ENCODE assay signal across 8 cellular contexts in genomic region chr12:122979908-122980191, GRCh38. TPM values are rescaled to one million over a fixed set of nuclear protein-coding genes. Genes with fewer than 3 reads are reported as not detected.
DNase-seq lines count a peak whose midpoint lies in the region; ATAC-seq and TF ChIP-seq lines count a peak whose summit lies in the region.

No MANE protein-coding gene starts in this region.

- POLR2A ChIA-PET in CD8-positive, alpha-beta T cell (lab: Charles Lee): interaction anchor here (1.0 to 1.4 kb wide), 5 partner anchors 8 to 253 kb away, joined by 3 to 6 read pairs (median 3); partner anchors contain the start of genes ABCB9, MPHOSPH9 and MTRFR

- peak overlapping the region; percentile 96 for H3K4me2 ChIP-seq in Loucy (ENCODE audit: low read depth, low read length, poor library complexity, severe bottlenecking)

- no peaks in the 10 kb centered on the region for H3K27me3 Mint-ChIP-seq in CD8-positive, alpha-beta T cell (ENCODE audit: low read depth)
- H3K27me3 Mint-ChIP-seq in neural crest cell (ENCODE audit: low read depth): peaks cover 3% of the 10 kb centered on the region

- no peak for DNase-seq in CD8-positive, alpha-beta T cell
- DNase-seq in coronary artery (ENCODE audit: low spot score): no peak
- DNase-seq in neural crest cell (ENCODE audit: low read depth, low spot score): no peak
- DNase-seq in putamen (ENCODE audit: low spot score): no peak
- DNase-seq in NCI-H226: no peak
- no peak for DNase-seq in Ammon's horn (ENCODE audit: low spot score)

- peak overlapping the region; percentile 88 for H3K4me3 Mint-ChIP-seq in CD8-positive, alpha-beta T cell
- peak overlapping the region; percentile 96 for H3K4me3 Mint-ChIP-seq in neural crest cell

- H3K27ac Mint-ChIP-seq in CD8-positive, alpha-beta T cell: peak overlapping the region; percentile 87
- H3K27ac Mint-ChIP-seq in neural crest cell (ENCODE audit: unreplicated experiment): peak overlapping the region; percentile 88

- peaks cover 12% of the 10 kb centered on the region for H3K36me3 ChIP-seq in CD8-positive, alpha-beta T cell (ENCODE audit: insufficient read depth, low read length)
- 0 out of 2 replicates have a peak, but pooled peaks cover 5% of the 10 kb centered on the region for H3K36me3 ChIP-seq in Loucy (ENCODE audit: insufficient read depth, low read length)

- TF ChIP-seq CTCF in CD8-positive, alpha-beta T cell (IDR thresholded peaks at IDR 0.05): no peak
- no peak for TF ChIP-seq CTCF in Loucy (conservative IDR thresholded peaks at IDR 0.05; ENCODE audit: low read length)
- TF ChIP-seq CTCF in coronary artery (IDR thresholded peaks at IDR 0.05): no peak
- TF ChIP-seq CTCF in neural crest cell (conservative IDR thresholded peaks at IDR 0.05): no peak

- H3K9me2 ChIP-seq in Loucy (replicated peaks; ENCODE audit: low read depth, low read length): no peaks in the 10 kb centered on the region

- intact Hi-C loops in CD8-positive, alpha-beta T cell (cut with DNase I, micrococcal nuclease): loop anchor here (1.0 to 10.0 kb wide), 8 partner anchors 62 to 753 kb away; partner anchors contain the start of genes PITPNM2 (in 2 of the 2), ATP6V0A2 (in 1 of the 2), DIABLO (in 1 of the 2) and MPHOSPH9 (in 1 of the 2)

- no peaks in the 10 kb centered on the region for H3F3A ChIP-seq in Loucy (ENCODE audit: low read depth)

- no peak for ATAC-seq in CD8-positive, alpha-beta T cell
- no peak for ATAC-seq in HG02642 (IDR thresholded peaks at IDR 0.05; ENCODE audit: poor library complexity, unreplicated experiment)

- no peaks in the 10 kb centered on the region for H3K27me3 ChIP-seq in CD8-positive, alpha-beta T cell (ENCODE audit: insufficient read depth, low read length)
- H3K27me3 ChIP-seq in Loucy (ENCODE audit: insufficient read depth, low read length, poor library complexity, severe bottlenecking): no peaks in the 10 kb centered on the region

- H3K4me1 Mint-ChIP-seq in CD8-positive, alpha-beta T cell (ENCODE audit: low read depth): peaks cover 63% of the 10 kb centered on the region
- H3K4me1 Mint-ChIP-seq in neural crest cell: peaks cover 49% of the 10 kb centered on the region

- no peaks in the 10 kb centered on the region for H3K9me3 Mint-ChIP-seq in CD8-positive, alpha-beta T cell
- no peaks in the 10 kb centered on the region for H3K9me3 Mint-ChIP-seq in neural crest cell

- no peaks in the 10 kb centered on the region for H3K9me3 ChIP-seq in CD8-positive, alpha-beta T cell (ENCODE audit: low read length)
- H3K9me3 ChIP-seq in Loucy (ENCODE audit: insufficient read depth, low read depth, low read length): no peaks in the 10 kb centered on the region

- H3K4me1 ChIP-seq in CD8-positive, alpha-beta T cell (ENCODE audit: insufficient read depth, low read length): peaks cover 58% of the 10 kb centered on the region
- H3K4me1 ChIP-seq in Loucy (ENCODE audit: insufficient read depth, low read length, poor library complexity, severe bottlenecking): peaks cover 41% of the 10 kb centered on the region

- H3K36me3 Mint-ChIP-seq in CD8-positive, alpha-beta T cell: peaks cover 26% of the 10 kb centered on the region
- H3K36me3 Mint-ChIP-seq in neural crest cell (ENCODE audit: low read depth): no peaks in the 10 kb centered on the region

- peak overlapping the region; percentile 91 for H2AFZ ChIP-seq in Loucy (ENCODE audit: low read length)

- peak overlapping the region; percentile 82 for H3K4me3 ChIP-seq in CD8-positive, alpha-beta T cell (ENCODE audit: low read depth, low read length)
- H3K4me3 ChIP-seq in Loucy (ENCODE audit: low read length, poor library complexity, severe bottlenecking): peak overlapping the region; percentile 94
- H3K4me3 ChIP-seq in coronary artery: peak overlapping the region; percentile 88

- peaks cover 29% of the 10 kb centered on the region for H4K20me1 ChIP-seq in Loucy (ENCODE audit: insufficient read depth, low read length, poor library complexity, severe bottlenecking)

- CTCF ChIA-PET in CD8-positive, alpha-beta T cell (lab: Charles Lee): interaction anchor here (0.7 to 1.6 kb wide), 6 partner anchors 10 to 603 kb away, joined by 3 to 5 read pairs (median 3); no protein-coding TSS in a partner anchor

- peaks cover 80% of the 10 kb centered on the region for H3K79me2 ChIP-seq in Loucy (ENCODE audit: insufficient read depth, low read length)

- peak overlapping the region; percentile 69 for H3K27ac ChIP-seq in CD8-positive, alpha-beta T cell (ENCODE audit: low read depth, low read length)
- peak overlapping the region; percentile 83 to 87 for H3K27ac ChIP-seq in coronary artery

- peak overlapping the region; percentile 90 for H3K9ac ChIP-seq in Loucy (ENCODE audit: low read depth, low read length, poor library complexity, severe bottlenecking)

RNA-seq across cellular contexts. Expression of gene ARL6IP4, which starts 0.6 kb away (rescaled TPM):
- 100 to 1,000 TPM; 130 to 131 TPM for total RNA-seq in CD8-positive, alpha-beta T cell
- 173 and 180 TPM in 2 replicates for total RNA-seq in neural crest cell

RNA-seq across cellular contexts. Expression of gene OGFOD2, which starts 4.8 kb away (rescaled TPM):
- 10 to 100 TPM in 1 of 2 experiments, 1 to 10 TPM in 1; 9.4 to 10.5 TPM for total RNA-seq in CD8-positive, alpha-beta T cell
- total RNA-seq in neural crest cell: 17.2 and 18.1 TPM in 2 replicates

RNA-seq across cellular contexts. Expression of gene ABCB9, which starts 13.6 kb away (rescaled TPM):
- total RNA-seq in CD8-positive, alpha-beta T cell: 1 to 10 TPM; 3.5 to 3.6 TPM
- total RNA-seq in neural crest cell: 14.2 and 16.3 TPM in 2 replicates
